1 cellular context compared by ENCODE assay signal in genomic region chr13:27482996-27483395, GRCh38.
TF ChIP-seq lines count a peak whose summit lies in the region.

No MANE protein-coding gene starts in this region.

TF ChIP-seq in HepG2, 621 proteins besides CTCF, POLR2A, EP300 and RAD21:
- TF ChIP-seq RCOR2 (CRISPR knock-in tag; IDR thresholded peaks at IDR 0.05) (no peak), TBX2 (CRISPR knock-in tag; IDR thresholded peaks at IDR 0.05; ENCODE audit: borderline replicate concordance) (no peak), HDAC6 (IDR thresholded peaks at IDR 0.05; ENCODE audit: low read depth, low read length) (no peak), HMGXB4 (CRISPR knock-in tag; IDR thresholded peaks at IDR 0.05; ENCODE audit: borderline replicate concordance in 1 of 2, low read depth in 1 of 2) (no peak), REL (CRISPR knock-in tag; conservative IDR thresholded peaks at IDR 0.05) (no peak), TGIF2 (CRISPR knock-in tag; IDR thresholded peaks at IDR 0.05) (no peak)
